ENCODE assay signal across 18 cellular contexts in the genomic region with DNA sequence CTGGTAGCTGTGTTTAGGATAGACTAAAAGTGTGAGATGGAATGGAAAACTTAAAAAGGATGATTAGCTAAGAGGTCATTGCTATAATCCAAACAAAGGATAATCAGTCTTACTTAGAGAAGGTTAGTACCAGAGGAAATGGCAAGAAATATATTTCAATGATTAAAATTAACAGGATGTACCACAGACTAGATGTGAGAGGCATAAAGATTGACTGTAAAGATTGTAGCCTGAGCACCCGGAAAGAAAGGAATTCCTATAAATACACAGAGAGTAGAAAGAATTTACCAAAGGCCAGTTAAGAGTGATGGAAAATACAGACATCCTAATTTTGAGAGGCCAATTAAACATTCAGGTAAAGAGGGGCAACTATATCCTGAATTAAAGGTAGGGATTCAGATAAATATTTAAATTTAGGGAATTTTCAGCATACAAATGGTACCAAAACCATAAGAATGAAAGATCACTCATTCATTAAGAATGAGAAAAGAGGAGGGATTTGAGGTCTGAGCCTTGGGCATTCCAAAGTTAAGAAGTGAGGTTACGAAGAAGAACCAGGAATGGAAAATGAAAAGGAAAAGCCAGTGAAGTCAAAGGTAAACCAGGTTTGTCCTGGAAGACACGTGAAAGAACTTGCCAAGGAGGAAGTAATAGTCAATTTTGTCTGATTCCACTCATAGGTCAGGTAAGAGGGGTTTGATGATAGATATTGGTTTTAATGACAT. TPM values are rescaled to one million over a fixed set of nuclear protein-coding genes. Genes with fewer than 3 reads are reported as not detected.
A peak's percentile ranks its signal among the peaks of the same experiment; 100 is the strongest.
DNase-seq lines count a peak whose midpoint lies in the region; ATAC-seq and TF ChIP-seq lines count a peak whose summit lies in the region.
"Had no signal": no experiment of that assay in that cellular context is flagged by ENCODE, and none has a peak within 500 bp of the region (broad histone marks: within the 10 kb centered on the region; RNA-seq: fewer than 3 reads in every experiment).

No MANE protein-coding gene starts in this region.

- H2BK120ac ChIP-seq in trophoblast cell (ENCODE audit: insufficient read depth, low read length, poor library complexity), result peak overlapping the region; percentile 7

- H3K18ac ChIP-seq in trophoblast cell (ENCODE audit: low read length), result no peak overlapping the region

- H2BK5ac ChIP-seq in trophoblast cell (ENCODE audit: low read depth, low read length, poor library complexity), result no peak overlapping the region

- no peaks in the 10 kb centered on the region for H4K20me1 ChIP-seq in Karpas-422 (ENCODE audit: insufficient read depth, low read depth, low read length)

- H3K23ac ChIP-seq in trophoblast cell (ENCODE audit: low read length), result no peak overlapping the region

- ATAC-seq in HG03439 (IDR thresholded peaks at IDR 0.05; ENCODE audit: unreplicated experiment), result no peak
- ATAC-seq in GM18511 (IDR thresholded peaks at IDR 0.05; ENCODE audit: unreplicated experiment), result no peak
- ATAC-seq: right cardiac atrium had no signal

- no peak overlapping the region for H4K8ac ChIP-seq in trophoblast cell (ENCODE audit: low read depth, low read length)

- no peak overlapping the region for H2BK12ac ChIP-seq in trophoblast cell (ENCODE audit: low read length)

- no peak overlapping the region for H4K12ac ChIP-seq in trophoblast cell (ENCODE audit: low read depth, low read length)

- no peaks in the 10 kb centered on the region for H3K9me3 ChIP-seq in Karpas-422 (ENCODE audit: low read length)
- H3K9me3 ChIP-seq in trophoblast cell (ENCODE audit: insufficient read depth, low read depth, low read length), result no peaks in the 10 kb centered on the region
- H3K9me3 ChIP-seq: BE2C, tibial nerve had no signal

- H3K27ac ChIP-seq in Karpas-422 (ENCODE audit: low read length) (no peak overlapping the region), dorsolateral prefrontal cortex (peak overlapping the region in 39 of 59 donors; percentile 1 to 84 (median 53)), trophoblast cell (ENCODE audit: low read depth, low read length) (peak overlapping the region; percentile 58)
- H3K27ac ChIP-seq: neural progenitor cell, SK-N-MC had no signal

- peaks cover 7% of the 10 kb centered on the region for H3K79me1 ChIP-seq in trophoblast cell (ENCODE audit: low read length)

- H3K27me3 ChIP-seq in Karpas-422 (ENCODE audit: low read length) (no peaks in the 10 kb centered on the region), dorsolateral prefrontal cortex (no peaks in the 10 kb centered on the region), trophoblast cell (ENCODE audit: insufficient read depth, low read length) (no peaks in the 10 kb centered on the region)
- H3K27me3 ChIP-seq: BE2C, neural progenitor cell, tibial nerve had no signal

- peak; percentile 17 for DNase-seq in ELR (ENCODE audit: low read depth)
- peak; percentile 29 for DNase-seq in Karpas-422
- DNase-seq in dorsolateral prefrontal cortex, result no peak
- no peak for DNase-seq in trophoblast cell
- no peak for DNase-seq in NCI-H2029 treated with DMSO at 0.1 percent for 48 hours (lab: John Stamatoyannopoulos, UW)
- DNase-seq: activated naive CD4-positive, alpha-beta T cell treated with anti-CD3 and anti-CD28 coated beads, Interleukin-2, amount 50 U/mL, for 16 hours; BE2C; DMS53; MV-4-11; right cardiac atrium; stimulated activated CD4-positive, alpha-beta T cell treated with anti-CD3 and anti-CD28 coated beads, Interleukin-4, amount 100 ng/mL, for 1 hour had no signal

- H3K4me2 ChIP-seq in Karpas-422 (ENCODE audit: low read depth, low read length, poor library complexity, severe bottlenecking) (no peak overlapping the region), trophoblast cell (ENCODE audit: low read length) (no peak overlapping the region)
- H3K4me2 ChIP-seq: neural progenitor cell had no signal

- H3K36me3 ChIP-seq in Karpas-422 (ENCODE audit: insufficient read depth, low read length) (no peaks in the 10 kb centered on the region), trophoblast cell (ENCODE audit: control insufficient read depth in 1 of 2, insufficient read depth in 2 of 2, low read length in 2 of 2) (no peaks in the 10 kb centered on the region)
- H3K36me3 ChIP-seq: BE2C, neural progenitor cell, tibial nerve had no signal

- WGBS in trophoblast cell (ENCODE audit: extremely low coverage, insufficient coverage, insufficient read length), result no CpG with 5 or more reads among the region's 3 CpGs

- no peak overlapping the region for H4K91ac ChIP-seq in trophoblast cell (ENCODE audit: low read depth, low read length)

- H3K14ac ChIP-seq in trophoblast cell (ENCODE audit: low read length), result no peak overlapping the region

- no peak for TF ChIP-seq CTCF in dorsolateral prefrontal cortex (IDR thresholded peaks at IDR 0.05 in 54 of 56, conservative IDR thresholded peaks at IDR 0.05 in 2 of 56; ENCODE audit: low read depth in 1 of 56, partially characterized antibody in 56 of 56)

- H3K4ac ChIP-seq in trophoblast cell (ENCODE audit: low read depth, low read length), result no peak overlapping the region

- H3K9me2 ChIP-seq in Karpas-422 (replicated peaks; ENCODE audit: insufficient read depth, low read length), result no peaks in the 10 kb centered on the region

- H3K79me2 ChIP-seq in Karpas-422 (ENCODE audit: low read length) (no peaks in the 10 kb centered on the region), trophoblast cell (ENCODE audit: control insufficient read depth, insufficient read depth, low read length, poor library complexity) (no peaks in the 10 kb centered on the region)

- H2AFZ ChIP-seq in Karpas-422 (ENCODE audit: low read length) (no peak overlapping the region), trophoblast cell (ENCODE audit: insufficient read depth, low read length, poor library complexity) (no peak overlapping the region)
- H2AFZ ChIP-seq: neural progenitor cell had no signal

- no peak overlapping the region for H3K9ac ChIP-seq in Karpas-422 (ENCODE audit: low read length)
- H3K9ac ChIP-seq in trophoblast cell (ENCODE audit: low read length), result no peak overlapping the region
- H3K9ac ChIP-seq: neural progenitor cell had no signal

- no peak overlapping the region for H2AK5ac ChIP-seq in trophoblast cell (ENCODE audit: low read length)

- H3K4me1 ChIP-seq in Karpas-422 (ENCODE audit: low read length) (peaks cover 2% of the 10 kb centered on the region; the same call in 1 of the 2 replicates), trophoblast cell (ENCODE audit: control insufficient read depth in 1 of 2, insufficient read depth in 2 of 2, low read length in 2 of 2) (peaks cover 2 to 4% of the 10 kb centered on the region in 2 experiments)
- H3K4me1 ChIP-seq: BE2C, neural progenitor cell had no signal

- intact Hi-C loops in dorsolateral prefrontal cortex (cut with DNase I), result no loop called here

- H3K4me3 ChIP-seq in Karpas-422 (ENCODE audit: low read length) (no peak overlapping the region), dorsolateral prefrontal cortex (no peak overlapping the region), trophoblast cell (ENCODE audit: low read depth, low read length) (no peak overlapping the region)
- H3K4me3 ChIP-seq: lung, neural progenitor cell, SK-N-MC, tibial nerve had no signal

RNA-seq across cellular contexts. Expression of a gene that starts 46.4 kb away (rescaled TPM):
- total RNA-seq in Karpas-422 (2014; rRNA removed; shearing (Covaris generic); ENCODE audit: low replicate concordance), result 0.22 and 3.5 TPM in 2 replicates
- total RNA-seq in dorsolateral prefrontal cortex, result 100 to 1,000 TPM in 6 of 120 experiments, 10 to 100 TPM in 87, 1 to 10 TPM in 27; 1.8 to 176 (median 19.2) TPM
- 1.3 and 1.7 TPM in 2 replicates for polyA plus RNA-seq in trophoblast cell (2013)
- total RNA-seq: H1 had no signal
- polyA plus RNA-seq: H1 had no signal

Comparison
In these comparisons a context has a peak if more than half of its experiments do, and no peak if none do; other contexts are left out.
1. DNase-seq: peak in ELR (single experiment) and Karpas-422 (single experiment); none in dorsolateral prefrontal cortex (0 of 10), trophoblast cell (0 of 2) and NCI-H2029 treated with DMSO at 0.1 percent for 48 hours (single experiment).